8 cellular contexts compared by ENCODE assay signal in the genomic region with DNA sequence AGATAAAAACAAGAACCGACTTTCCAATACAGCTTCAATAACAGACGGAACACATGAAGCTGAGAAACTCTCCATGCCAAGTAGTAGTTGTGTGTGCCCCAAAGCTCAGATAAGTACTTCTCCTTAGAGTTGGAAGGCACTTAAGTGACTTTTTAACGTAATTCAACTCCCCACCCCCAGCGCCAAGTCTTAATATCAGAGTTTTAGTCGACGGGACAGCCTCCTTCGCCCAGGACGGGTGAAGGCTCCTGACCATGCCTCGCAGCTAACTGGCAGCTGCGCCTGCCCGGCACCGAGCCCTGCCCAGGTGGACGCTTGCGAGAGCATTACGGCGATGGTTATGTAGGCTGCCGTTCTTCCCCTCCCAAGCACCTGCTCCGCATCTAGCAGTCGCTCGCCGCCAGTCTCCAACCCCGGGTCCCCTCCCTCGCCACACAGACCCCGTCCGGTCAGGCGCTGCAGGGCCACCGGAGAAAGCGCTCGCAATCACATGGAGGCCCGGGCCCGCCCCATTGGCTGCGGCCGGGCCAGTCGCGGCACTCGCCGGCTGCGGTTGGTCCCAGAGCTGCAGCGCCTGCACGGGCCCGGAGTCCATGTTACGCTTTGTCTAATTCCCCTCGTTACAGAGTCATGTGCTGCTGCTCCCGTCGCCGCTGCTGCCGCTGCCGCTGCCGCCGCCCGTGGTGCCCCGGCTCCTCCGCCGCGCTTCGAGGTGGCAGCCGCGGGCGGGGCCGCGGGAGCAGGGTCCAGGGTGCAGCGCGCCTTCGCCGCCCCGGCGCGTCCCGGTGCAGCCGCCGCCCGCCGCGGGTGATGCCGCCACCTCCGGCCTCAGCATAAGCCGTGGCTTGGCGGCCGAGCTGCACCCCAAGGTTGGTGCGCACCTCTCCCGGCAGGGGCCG. TPM values are rescaled to one million over a fixed set of nuclear protein-coding genes. Genes with fewer than 3 reads are reported as not detected.
DNase-seq lines count a peak whose midpoint lies in the region; ATAC-seq, FAIRE-seq and TF ChIP-seq lines count a peak whose summit lies in the region.

TSS of gene LRRC8D (plus strand) at position 610 of the 899 bp plus-strand sequence. CDS start 112,037 bp downstream, outside the sequence.

- 0 to 1% (median 1%) methylated on average over 61 to 82 of the region's 82 CpGs for WGBS in small intestine, 3 donors

- peak; percentile 62 for ATAC-seq in GM18861 (IDR thresholded peaks at IDR 0.05; ENCODE audit: unreplicated experiment)
- ATAC-seq in HG03066 (IDR thresholded peaks at IDR 0.05; ENCODE audit: low read depth, unreplicated experiment) = peak; percentile 59

- DNase-seq in ACHN (peak; percentile 75), NCI-H2171 treated with DMSO at 0.1 percent for 48 hours (lab: John Stamatoyannopoulos, UW) (peak; percentile 90), WERI-Rb-1 (peak; percentile 87), bronchial epithelial cell (ENCODE audit: low read depth) (peak; percentile 49), iPS-NIHi7 (ENCODE audit: extremely low spot score) (peak; percentile 94), small intestine (peak; percentile 88)

- FAIRE-seq in bronchial epithelial cell (lab: Jason Lieb, UNC) = no peak
- no peak for FAIRE-seq in small intestine (lab: Jason Lieb, UNC)

- H3K9me3 ChIP-seq in WERI-Rb-1 (ENCODE audit: severe bottlenecking) (no peaks in the 10 kb centered on the region), small intestine (ENCODE audit: control insufficient read depth, low read depth) (no peaks in the 10 kb centered on the region)

- TF ChIP-seq CTCF in WERI-Rb-1 (IDR thresholded peaks at IDR 0.05; ENCODE audit: low read depth, low read length) = no peak
- TF ChIP-seq CTCF in bronchial epithelial cell (IDR thresholded peaks at IDR 0.05; ENCODE audit: insufficient read depth, low read length, severe bottlenecking) = no peak

- peaks cover 0 to 6% of the 10 kb centered on the region in 2 donors for H3K4me1 ChIP-seq in small intestine (ENCODE audit: control insufficient read depth in 2 of 2, insufficient read depth in 1 of 2, low read depth in 1 of 2, low read length in 1 of 2)

- in situ Hi-C loops in ACHN (cut with HindIII; ENCODE audit: low pct_ligation_motif_present, low pct_unique_long_range_greater_than_20kb, low sequenced_read_pairs) = no loop called here

- no peaks in the 10 kb centered on the region for H3K36me3 ChIP-seq in WERI-Rb-1
- no peaks in the 10 kb centered on the region for H3K36me3 ChIP-seq in bronchial epithelial cell (ENCODE audit: control insufficient read depth, insufficient read depth, low read length)
- H3K36me3 ChIP-seq in small intestine (ENCODE audit: control insufficient read depth in 2 of 2, insufficient read depth in 2 of 2, low read length in 2 of 2) = peaks cover 0 to 2% of the 10 kb centered on the region in 2 donors

- no peaks in the 10 kb centered on the region for H3K27me3 ChIP-seq in WERI-Rb-1 (ENCODE audit: insufficient read depth, low read depth, severe bottlenecking)
- no peaks in the 10 kb centered on the region for H3K27me3 ChIP-seq in bronchial epithelial cell (ENCODE audit: control insufficient read depth, insufficient read depth, low read length)
- no peaks in the 10 kb centered on the region for H3K27me3 ChIP-seq in small intestine (ENCODE audit: control insufficient read depth in 2 of 2, insufficient read depth in 2 of 2, low read length in 2 of 2)

- H3K27ac ChIP-seq in WERI-Rb-1 = peak within 1 kb of the TSS; percentile 74
- peak within 1 kb of the TSS; percentile 87 to 94 for H3K27ac ChIP-seq in small intestine (ENCODE audit: low read depth in 1 of 2, low read length in 1 of 2)

- H3K4me3 ChIP-seq in WERI-Rb-1 (ENCODE audit: low read depth, low read length) (peak within 1 kb of the TSS; percentile 87), bronchial epithelial cell (ENCODE audit: low read depth, low read length) (peak within 1 kb of the TSS; percentile 73), small intestine (ENCODE audit: low read depth in 1 of 2, low read length in 2 of 2) (peak within 1 kb of the TSS; percentile 58 to 67)

RNA-seq across cellular contexts. Expression of gene LRRC8D, which starts in this region (rescaled TPM):
- total RNA-seq in bronchial epithelial cell = 35.8 and 36.6 TPM in 2 replicates
- 10 to 100 TPM; 13.0 to 22.1 (median 18.3) TPM for polyA plus RNA-seq in small intestine

Comparison
In these comparisons a context has a peak if more than half of its experiments do, and no peak if none do; other contexts are left out.
1. Peak in every context shown above with its lines: DNase-seq, ATAC-seq, H3K4me3 ChIP-seq and H3K27ac ChIP-seq.